In the genomic region with DNA sequence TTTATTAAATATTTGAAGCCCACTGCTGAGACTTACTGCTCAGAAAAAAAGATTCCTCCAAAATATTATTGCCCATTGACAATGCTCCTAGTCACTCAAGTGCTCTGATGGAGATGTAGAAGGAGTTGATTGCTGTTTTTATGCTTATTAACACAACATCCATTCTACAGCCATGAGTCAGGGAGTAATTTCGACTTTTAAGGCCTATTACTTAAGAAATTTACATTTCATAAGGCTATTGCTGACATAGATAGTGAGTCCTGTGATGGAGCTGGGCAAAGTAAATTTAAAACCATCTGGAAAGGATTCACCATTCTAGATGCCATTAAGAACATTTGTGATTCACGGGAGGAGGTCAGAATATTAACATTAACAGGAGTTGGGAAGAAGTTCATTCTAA, we compare ENCODE assay signal across 30 cellular contexts. TPM values are rescaled to one million over a fixed set of nuclear protein-coding genes. Genes with fewer than 3 reads are reported as not detected.
"Had no signal": no experiment of that assay in that cellular context is flagged by ENCODE, and none has a peak within 500 bp of the region (broad histone marks: within the 10 kb centered on the region; RNA-seq: fewer than 3 reads in every experiment).

No MANE protein-coding gene starts in this region.

- H3K27me3 ChIP-seq: SJSA1 had no signal

- ATAC-seq: activated CD8-positive, alpha-beta memory T cell treated with anti-CD3 and anti-CD28 coated beads, Interleukin-2, amount 10 ng/mL, durations not matched to agents 7 days and 5 days; activated naive CD8-positive, alpha-beta T cell treated with anti-CD3 and anti-CD28 coated beads, Interleukin-2, amount 50 U/mL, for 24 hours; Panc1 had no signal

- H3K36me3 ChIP-seq: SJSA1 had no signal

- H3K9me3 ChIP-seq: SJSA1, SK-N-SH had no signal

- DNase-seq: activated B cell treated with CpG ODN at 0.5 μM for 24 hours; activated CD4-positive, alpha-beta memory T cell treated with anti-CD3 and anti-CD28 coated beads, Interleukin-2, amount 10 ng/mL, durations not matched to agents 7 days and 5 days; activated CD4-positive, alpha-beta T cell treated with anti-CD3 and anti-CD28 coated beads for 4 hours; activated CD4-positive, CD25-positive, alpha-beta regulatory T cell treated with anti-CD3 and anti-CD28 coated beads, Interleukin-2, amount 50 U/mL, for 72 hours; activated CD8-positive, alpha-beta memory T cell treated with anti-CD3 and anti-CD28 coated beads for 24 hours; activated CD8-positive, alpha-beta memory T cell treated with anti-CD3 and anti-CD28 coated beads, Interleukin-2, amount 10 ng/mL, durations not matched to agents 7 days and 5 days; activated CD8-positive, alpha-beta memory T cell treated with anti-CD3 and anti-CD28 coated beads, Interleukin-2, amount 50 U/mL, for 48 hours; activated effector memory CD4-positive, alpha-beta T cell treated with Interleukin-2 at 50 U/mL for 16 hours; activated naive CD4-positive, alpha-beta T cell treated with anti-CD3 and anti-CD28 coated beads, Interleukin-2, amount 10 ng/mL, durations not matched to agents 7 days and 5 days; activated naive CD8-positive, alpha-beta T cell treated with anti-CD3 and anti-CD28 coated beads, Interleukin-2, amount 50 U/mL, for 24 hours; activated T-cell treated with anti-CD3 and anti-CD28 coated beads, Interleukin-2, amount 50 U/mL, for 48 hours; anterior cingulate cortex; central memory CD4-positive, alpha-beta T cell; MM.1S; MV-4-11; NCI-H1092; NCI-H1417; NCI-H187 treated with DMSO at 0.1 percent for 48 hours; NCI-H2081; NCI-H345; NCI-H524 treated with DMSO at 0.1 percent for 48 hours; RPMI8226; SHP77 treated with DMSO at 0.1 percent for 48 hours; SK-N-SH had no signal

- H3K4me3 ChIP-seq: SJSA1 had no signal

- H3K27ac Mint-ChIP-seq: activated B cell treated with CpG ODN at 0.5 μM for 24 hours; activated CD4-positive, alpha-beta memory T cell treated with anti-CD3 and anti-CD28 coated beads, Interleukin-2, amount 10 ng/mL, durations not matched to agents 7 days and 5 days; activated CD8-positive, alpha-beta memory T cell treated with anti-CD3 and anti-CD28 coated beads, Interleukin-2, amount 10 ng/mL, durations not matched to agents 7 days and 5 days; activated naive CD4-positive, alpha-beta T cell treated with anti-CD3 and anti-CD28 coated beads, Interleukin-2, amount 10 ng/mL, durations not matched to agents 7 days and 5 days; activated naive CD8-positive, alpha-beta T cell; activated naive CD8-positive, alpha-beta T cell treated with anti-CD3 and anti-CD28 coated beads, Interleukin-2, amount 50 U/mL, for 24 hours; brain; T-helper 1 cell treated with Interleukin-12 subunit alpha and Interleukin-12 subunit beta and Interleukin-4 antibody, amounts not matched to agents 30 μg/mL and 1 μg/mL, for 36 hours; T-helper 2 cell treated with Interferon-gamma antibody and Interleukin-4, amounts not matched to agents 5 μg/mL and 100 μg/mL, for 36 hours had no signal

- H3K4me1 ChIP-seq: SJSA1 had no signal

- H3K36me3 Mint-ChIP-seq: activated CD8-positive, alpha-beta memory T cell treated with anti-CD3 and anti-CD28 coated beads, Interleukin-2, amount 10 ng/mL, durations not matched to agents 7 days and 5 days; activated naive CD4-positive, alpha-beta T cell treated with anti-CD3 and anti-CD28 coated beads, Interleukin-2, amount 10 ng/mL, durations not matched to agents 7 days and 5 days; activated naive CD8-positive, alpha-beta T cell had no signal

- H3K9me3 Mint-ChIP-seq: activated B cell treated with CpG ODN at 0.5 μM for 24 hours; activated CD4-positive, alpha-beta memory T cell treated with anti-CD3 and anti-CD28 coated beads, Interleukin-2, amount 10 ng/mL, durations not matched to agents 7 days and 5 days; activated naive CD4-positive, alpha-beta T cell treated with anti-CD3 and anti-CD28 coated beads, Interleukin-2, amount 10 ng/mL, durations not matched to agents 7 days and 5 days; activated naive CD8-positive, alpha-beta T cell treated with anti-CD3 and anti-CD28 coated beads, Interleukin-2, amount 50 U/mL, for 24 hours; brain; T-helper 1 cell treated with Interleukin-12 subunit alpha and Interleukin-12 subunit beta and Interleukin-4 antibody, amounts not matched to agents 30 μg/mL and 1 μg/mL, for 36 hours; T-helper 2 cell treated with Interferon-gamma antibody and Interleukin-4, amounts not matched to agents 5 μg/mL and 100 μg/mL, for 36 hours had no signal

- H3K4me3 Mint-ChIP-seq: activated B cell treated with CpG ODN at 0.5 μM for 24 hours; activated CD4-positive, alpha-beta memory T cell treated with anti-CD3 and anti-CD28 coated beads, Interleukin-2, amount 10 ng/mL, durations not matched to agents 7 days and 5 days; activated CD8-positive, alpha-beta memory T cell treated with anti-CD3 and anti-CD28 coated beads, Interleukin-2, amount 10 ng/mL, durations not matched to agents 7 days and 5 days; activated naive CD4-positive, alpha-beta T cell treated with anti-CD3 and anti-CD28 coated beads, Interleukin-2, amount 10 ng/mL, durations not matched to agents 7 days and 5 days; activated naive CD8-positive, alpha-beta T cell; activated naive CD8-positive, alpha-beta T cell treated with anti-CD3 and anti-CD28 coated beads, Interleukin-2, amount 50 U/mL, for 24 hours; T-helper 1 cell treated with Interleukin-12 subunit alpha and Interleukin-12 subunit beta and Interleukin-4 antibody, amounts not matched to agents 30 μg/mL and 1 μg/mL, for 36 hours; T-helper 2 cell treated with Interferon-gamma antibody and Interleukin-4, amounts not matched to agents 5 μg/mL and 100 μg/mL, for 36 hours had no signal

- H3K27me3 Mint-ChIP-seq: brain had no signal

RNA-seq across cellular contexts. Expression of a gene that starts 5.2 kb away (rescaled TPM):
- total RNA-seq: activated B cell treated with CpG ODN at 0.5 μM for 24 hours; activated CD4-positive, alpha-beta memory T cell treated with anti-CD3 and anti-CD28 coated beads, Interleukin-2, amount 10 ng/mL, durations not matched to agents 7 days and 5 days; activated CD8-positive, alpha-beta memory T cell treated with anti-CD3 and anti-CD28 coated beads, Interleukin-2, amount 10 ng/mL, durations not matched to agents 7 days and 5 days; SJSA1 had no signal
